In the genomic region with DNA sequence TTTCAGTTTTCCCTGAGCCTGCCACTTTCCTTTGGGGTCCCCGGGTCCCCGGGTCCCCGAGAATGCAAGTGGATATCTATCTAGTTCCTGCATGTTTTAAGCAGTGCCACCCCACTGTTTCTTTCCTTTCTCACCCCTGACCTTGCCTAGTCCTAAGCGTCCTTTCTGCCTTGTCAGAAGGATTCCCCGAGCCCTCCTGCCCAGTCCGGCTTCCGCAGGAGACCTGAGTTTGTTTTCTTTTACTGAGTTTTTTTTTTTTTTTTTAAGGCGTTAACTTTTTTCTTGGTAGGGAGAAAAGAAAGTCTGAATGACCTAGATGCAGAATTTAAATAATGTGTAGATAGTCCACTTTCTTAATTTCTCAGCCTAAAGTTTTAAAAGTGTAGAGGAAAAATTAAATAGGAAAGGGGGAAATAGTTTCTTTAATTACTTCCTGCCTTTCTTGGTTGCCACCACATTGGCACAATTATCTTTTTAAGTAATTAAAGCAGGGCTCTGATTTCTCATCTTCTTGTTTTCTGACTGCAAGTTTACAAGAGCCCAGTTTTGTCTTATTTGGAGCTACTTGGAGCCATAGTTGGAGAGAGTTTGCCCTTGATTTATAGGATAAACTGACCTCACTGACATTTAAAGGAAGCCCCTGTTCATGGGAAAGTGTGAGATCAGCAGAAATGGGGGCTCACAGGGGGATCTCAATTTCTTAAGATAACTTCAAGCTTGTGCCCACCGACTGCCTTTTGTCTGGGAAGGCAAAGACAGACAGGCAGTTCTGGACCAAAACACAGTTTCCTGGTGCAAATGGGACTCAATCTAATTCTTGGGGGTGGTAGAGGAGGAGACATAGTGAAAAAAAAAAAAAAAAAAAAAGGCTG, we compare ENCODE assay signal across 17 cellular contexts. TPM values are rescaled to one million over a fixed set of nuclear protein-coding genes. Genes with fewer than 3 reads are reported as not detected.
DNase-seq lines count a peak whose midpoint lies in the region; ATAC-seq, FAIRE-seq and TF ChIP-seq lines count a peak whose summit lies in the region.
"Had no signal": no experiment of that assay in that cellular context is flagged by ENCODE, and none has a peak within 500 bp of the region (broad histone marks: within the 10 kb centered on the region; RNA-seq: fewer than 3 reads in every experiment).

No MANE protein-coding gene starts in this region.

- no peak overlapping the region for H3K9ac ChIP-seq in HepG2 (ENCODE audit: insufficient read depth, low read depth, low read length)
- H3K9ac ChIP-seq in Karpas-422 (ENCODE audit: low read length): no peak overlapping the region

- FAIRE-seq in HepG2 (lab: Jason Lieb, UNC): no peak

- H3K4me1 Mint-ChIP-seq in activated T-helper 17 cell treated with anti-CD3 and anti-CD28 coated beads, Interleukin-2, amount 50 U/mL, for 72 hours: peaks cover 10% of the 10 kb centered on the region
- peaks cover 29% of the 10 kb centered on the region for H3K4me1 Mint-ChIP-seq in mesothelial cell of epicardium

- TF ChIP-seq POLR2A in HepG2 (IDR thresholded peaks at IDR 0.05; ENCODE audit: insufficient read depth in 1 of 2, low read depth in 2 of 2, low read length in 2 of 2): no peak
- no peak for TF ChIP-seq POLR2A in right lobe of liver (IDR thresholded peaks at IDR 0.05)
- TF ChIP-seq POLR2A in stomach (IDR thresholded peaks at IDR 0.05): no peak

- ATAC-seq in HepG2 (no peak), right lobe of liver (no peak), HG02571 (IDR thresholded peaks at IDR 0.05; ENCODE audit: unreplicated experiment) (no peak)
- no peak for ATAC-seq in activated T-helper 17 cell treated with anti-CD3 and anti-CD28 coated beads, Interleukin-2, amount 50 U/mL, for 72 hours (replicated peaks)

- DNase-seq in HepG2 (ENCODE audit: low spot score): no peak
- DNase-seq in right lobe of liver: no peak
- no peak for DNase-seq in mesothelial cell of epicardium (ENCODE audit: low spot score in 2 of 2, unreplicated experiment in 2 of 2)
- no peak for DNase-seq in stomach
- no peak for DNase-seq in HT-29 (ENCODE audit: low spot score)
- no peak for DNase-seq in Karpas-422
- DNase-seq: activated T-cell treated with anti-CD3 and anti-CD28 coated beads, Interleukin-2, amount 50 U/mL, for 1 hour; effector CD4-positive, alpha-beta T cell; GDM1; head of caudate nucleus; NCI-H1694; NCI-H748 treated with DMSO at 0.1 percent for 48 hours had no signal

- H3K27me3 Mint-ChIP-seq in activated T-helper 17 cell treated with anti-CD3 and anti-CD28 coated beads, Interleukin-2, amount 50 U/mL, for 72 hours: peaks cover 63% of the 10 kb centered on the region
- H3K27me3 Mint-ChIP-seq in mesothelial cell of epicardium (ENCODE audit: low read depth): peaks cover 95% of the 10 kb centered on the region

- no peaks in the 10 kb centered on the region for H3K9me2 ChIP-seq in Karpas-422 (replicated peaks; ENCODE audit: insufficient read depth, low read length)

- no peak overlapping the region for H3K27ac Mint-ChIP-seq in activated T-helper 17 cell treated with anti-CD3 and anti-CD28 coated beads, Interleukin-2, amount 50 U/mL, for 72 hours
- no peak overlapping the region for H3K27ac Mint-ChIP-seq in mesothelial cell of epicardium

- H3K79me2 ChIP-seq in HepG2 (ENCODE audit: insufficient read depth, low read length) (no peaks in the 10 kb centered on the region), Karpas-422 (ENCODE audit: low read length) (no peaks in the 10 kb centered on the region)

- no TSS peak for BruUV-seq in HepG2 (replicated peaks; lab: Mats Ljungman, UMichigan)

- H3K36me3 Mint-ChIP-seq in activated T-helper 17 cell treated with anti-CD3 and anti-CD28 coated beads, Interleukin-2, amount 50 U/mL, for 72 hours (ENCODE audit: low read depth): peaks cover 25% of the 10 kb centered on the region
- no peaks in the 10 kb centered on the region for H3K36me3 Mint-ChIP-seq in mesothelial cell of epicardium

- no peak for TF ChIP-seq EP300 in HepG2 (IDR thresholded peaks at IDR 0.05; ENCODE audit: low read depth in 2 of 2, low read length in 2 of 2)
- TF ChIP-seq EP300 in HepG2 (CRISPR knock-in tag; IDR thresholded peaks at IDR 0.05; ENCODE audit: borderline replicate concordance): no peak
- TF ChIP-seq EP300 in stomach (IDR thresholded peaks at IDR 0.05): no peak

- H3K9me3 ChIP-seq in HepG2 (ENCODE audit: low read length) (no peaks in the 10 kb centered on the region), right lobe of liver (no peaks in the 10 kb centered on the region), stomach (peaks cover 0 to 20% (median 0%) of the 10 kb centered on the region in 4 donors), Karpas-422 (ENCODE audit: low read length) (no peaks in the 10 kb centered on the region)
- H3K9me3 ChIP-seq: left lung, neutrophil had no signal

- intact Hi-C loops in HepG2 (cut with micrococcal nuclease; ENCODE audit: unreplicated experiment): no loop called here
- intact Hi-C loops in right lobe of liver (cut with DNase I): no loop called here
- intact Hi-C loops in stomach (cut with DNase I; ENCODE audit: low total_unique reads): no loop called here

- H3K4me2 ChIP-seq in HepG2 (ENCODE audit: low read depth, low read length) (no peak overlapping the region), Karpas-422 (ENCODE audit: low read depth, low read length, poor library complexity, severe bottlenecking) (no peak overlapping the region)

- TF ChIP-seq CTCF in HepG2 (CRISPR knock-in tag; IDR thresholded peaks at IDR 0.05) (no peak), right lobe of liver (IDR thresholded peaks at IDR 0.05) (no peak), mesothelial cell of epicardium (IDR thresholded peaks at IDR 0.05; ENCODE audit: unreplicated experiment) (no peak), stomach (IDR thresholded peaks at IDR 0.05) (no peak)

- H4K20me1 ChIP-seq in HepG2 (ENCODE audit: insufficient read depth, low read length) (no peaks in the 10 kb centered on the region; the same call in 1 of the 2 replicates), Karpas-422 (ENCODE audit: insufficient read depth, low read depth, low read length) (no peaks in the 10 kb centered on the region)

- POLR2A ChIA-PET in HepG2 (lab: Yijun Ruan, JAX): no interaction called here

- peak overlapping the region; percentile 40 for H3K4me3 Mint-ChIP-seq in activated T-helper 17 cell treated with anti-CD3 and anti-CD28 coated beads, Interleukin-2, amount 50 U/mL, for 72 hours
- H3K4me3 Mint-ChIP-seq in mesothelial cell of epicardium: peak overlapping the region; percentile 10

- TF ChIP-seq RAD21 in HepG2 (CRISPR knock-in tag; IDR thresholded peaks at IDR 0.05): no peak

- CTCF ChIA-PET in HepG2 (lab: Yijun Ruan, JAX; ENCODE audit: low intra/inter-chr PET ratio, low total read pairs): no interaction called here

- no peak overlapping the region for H2AFZ ChIP-seq in HepG2 (ENCODE audit: low read length)
- no peak overlapping the region for H2AFZ ChIP-seq in Karpas-422 (ENCODE audit: low read length)

- no peak overlapping the region for H3K4me3 ChIP-seq in HepG2 (replicated peaks in 1 of 3; ENCODE audit: insufficient read depth in 1 of 3, low read depth in 2 of 3, low read length in 3 of 3)
- no peak overlapping the region for H3K4me3 ChIP-seq in right lobe of liver
- H3K4me3 ChIP-seq in stomach: peak overlapping the region in 1 of 4 donors; percentile 52
- H3K4me3 ChIP-seq in Karpas-422 (ENCODE audit: low read length): no peak overlapping the region
- H3K4me3 ChIP-seq: left lung had no signal

- H3K36me3 ChIP-seq in HepG2 (replicated peaks in 1 of 2; ENCODE audit: control insufficient read depth in 1 of 2, insufficient read depth in 2 of 2, low read length in 2 of 2): no peaks in the 10 kb centered on the region
- no peaks in the 10 kb centered on the region for H3K36me3 ChIP-seq in right lobe of liver
- H3K36me3 ChIP-seq in stomach: no peaks in the 10 kb centered on the region
- no peaks in the 10 kb centered on the region for H3K36me3 ChIP-seq in Karpas-422 (ENCODE audit: insufficient read depth, low read length)
- H3K36me3 ChIP-seq: left lung, neutrophil had no signal

- in situ Hi-C loops in HepG2 (cut with HindIII; ENCODE audit: extremely low pct_ligation_motif_present, low pct_unique_long_range_greater_than_20kb): no loop called here

- no peaks in the 10 kb centered on the region for H3K4me1 ChIP-seq in HepG2 (ENCODE audit: insufficient read depth, low read length)
- peaks cover 0 to 25% (median 7%) of the 10 kb centered on the region in 4 donors for H3K4me1 ChIP-seq in right lobe of liver
- peaks cover 40 to 58% (median 50%) of the 10 kb centered on the region in 4 donors for H3K4me1 ChIP-seq in stomach
- H3K4me1 ChIP-seq in Karpas-422 (ENCODE audit: low read length): peaks cover 10% of the 10 kb centered on the region

- no peak overlapping the region for H3K27ac ChIP-seq in HepG2 (ENCODE audit: extremely low read length, insufficient read depth, low read length)
- H3K27ac ChIP-seq in right lobe of liver: no peak overlapping the region
- H3K27ac ChIP-seq in stomach: no peak overlapping the region
- H3K27ac ChIP-seq in Karpas-422 (ENCODE audit: low read length): no peak overlapping the region
- H3K27ac ChIP-seq: left lung, neutrophil had no signal

- H3K9me3 Mint-ChIP-seq in activated T-helper 17 cell treated with anti-CD3 and anti-CD28 coated beads, Interleukin-2, amount 50 U/mL, for 72 hours: no peaks in the 10 kb centered on the region
- H3K9me3 Mint-ChIP-seq in mesothelial cell of epicardium: no peaks in the 10 kb centered on the region

- H3K27me3 ChIP-seq in HepG2 (ENCODE audit: control insufficient read depth in 1 of 2, insufficient read depth in 2 of 2, low read length in 2 of 2) (peaks cover 25 to 65% of the 10 kb centered on the region in 2 experiments), right lobe of liver (peaks cover 32 to 76% of the 10 kb centered on the region in 2 donors), stomach (peaks cover 51 to 100% (median 89%) of the 10 kb centered on the region in 3 donors), Karpas-422 (ENCODE audit: low read length) (no peaks in the 10 kb centered on the region)

- 9% methylated on average over 9 of the region's 9 CpGs for WGBS in HepG2 (ENCODE audit: low lambda C conversion rate)
- 3% methylated on average over 9 of the region's 9 CpGs for WGBS in right lobe of liver (ENCODE audit: insufficient coverage, low coverage, low lambda C conversion rate, missing lambda C conversion rate)
- 11 to 19% (median 16%) methylated on average over 9 of the region's 9 CpGs for WGBS in stomach, 5 donors

RNA-seq across cellular contexts. Expression of gene PAX9, which starts 2.9 kb away (rescaled TPM):
- total RNA-seq in HepG2 (2016; rRNA removed; fragmentation: Illumina TruSeq; extraction: Trizol) (not detected in 2 replicates), right lobe of liver (not detected), mesothelial cell of epicardium (not detected in 3 replicates), stomach (under 1 TPM in 1 of 5 donors, not detected in 4; 0.37 TPM)
- total RNA-seq in HepG2 (2016; cell fraction: cytosol; rRNA removed; fragmentation: Illumina TruSeq; extraction: Trizol; ENCODE audit: low read depth): not detected in 2 replicates
- total RNA-seq in HepG2 (2016; cell fraction: insoluble cytoplasmic fraction; rRNA removed; fragmentation: Illumina TruSeq; extraction: Trizol): not detected in 2 replicates
- not detected in 2 replicates for total RNA-seq in HepG2 (2016; cell fraction: membrane; rRNA removed; fragmentation: Illumina TruSeq; extraction: Trizol)
- total RNA-seq in HepG2 (2016; cell fraction: nucleus; rRNA removed; fragmentation: Illumina TruSeq; extraction: Trizol): not detected in 2 replicates
- polyA plus RNA-seq in HepG2 (2011; rRNA removed) (0.03 TPM in 2 replicates), stomach (10 to 100 TPM in 1 of 3 donors, not detected in 2; 17.0 TPM)
- not detected in 2 replicates for polyA plus RNA-seq in HepG2 (2011; cell fraction: cytosol; rRNA removed)
- 0.24 TPM in 1 of 2 replicates, not detected in the other for polyA plus RNA-seq in HepG2 (2011; cell fraction: nucleus; rRNA removed)
- polyA plus RNA-seq in HepG2 (2012): 0.04 and 0.09 TPM in 2 replicates
- not detected in 2 replicates for polyA plus RNA-seq in HepG2 (2016; cell fraction: cytosol; fragmentation: Illumina TruSeq; extraction: Trizol; ENCODE audit: low read depth)
- not detected in 2 replicates for polyA plus RNA-seq in HepG2 (2016; cell fraction: insoluble cytoplasmic fraction; fragmentation: Illumina TruSeq; extraction: Trizol; ENCODE audit: low read depth)
- polyA plus RNA-seq in HepG2 (2016; cell fraction: membrane; fragmentation: Illumina TruSeq; extraction: Trizol; ENCODE audit: low read depth): not detected in 2 replicates
- polyA plus RNA-seq in HepG2 (2016; cell fraction: nucleus; fragmentation: Illumina TruSeq; extraction: Trizol; ENCODE audit: insufficient read depth, low read depth): not detected in 2 replicates
- polyA minus RNA-seq in HepG2 (2011; rRNA and poly(A)+ RNA removed; ENCODE audit: low replicate concordance): 2.0 TPM in 1 of 2 replicates, not detected in the other
- not detected in 2 replicates for polyA minus RNA-seq in HepG2 (2011; cell fraction: cytosol; rRNA and poly(A)+ RNA removed)
- polyA minus RNA-seq in HepG2 (2011; cell fraction: nucleus; rRNA and poly(A)+ RNA removed): 0.13 TPM in 1 of 2 replicates, not detected in the other
- not detected for total RNA-seq in activated T-helper 17 cell treated with anti-CD3 and anti-CD28 coated beads, Interleukin-2, amount 50 U/mL, for 72 hours
- 1.5 and 2.7 TPM in 2 replicates for total RNA-seq in HT-29 (2014; rRNA removed; shearing (Covaris generic))
- not detected in 2 replicates for total RNA-seq in Karpas-422 (2014; rRNA removed; shearing (Covaris generic); ENCODE audit: low replicate concordance)
- polyA plus RNA-seq: BJ had no signal
